Comparison of ENCODE assay signal across 26 cellular contexts in genomic region chr16:81574168-81574567, GRCh38.
"Had no signal": no experiment of that assay in that cellular context is flagged by ENCODE, and none has a peak within 500 bp of the region (broad histone marks: within the 10 kb centered on the region; RNA-seq: fewer than 3 reads in every experiment).

No MANE protein-coding gene starts in this region.

- H3K27me3 ChIP-seq: breast epithelium, heart right ventricle, ovary, right atrium auricular region, vagina had no signal

- H3K4me3 Mint-ChIP-seq: activated CD4-positive, alpha-beta T cell treated with anti-CD3 and anti-CD28 coated beads for 36 hours; activated naive CD4-positive, alpha-beta T cell treated with anti-CD3 and anti-CD28 coated beads for 36 hours; activated naive CD8-positive, alpha-beta T cell treated with anti-CD3 and anti-CD28 coated beads, Interleukin-2, amount 10 ng/mL, durations not matched to agents 7 days and 5 days; activated T-cell treated with anti-CD3 and anti-CD28 coated beads, Interleukin-2, amount 50 U/mL, for 72 hours; mesothelial cell of epicardium; natural killer cell; type B pancreatic cell; WTC11 had no signal

- DNase-seq: activated CD4-positive, alpha-beta T cell treated with anti-CD3 and anti-CD28 coated beads for 36 hours; activated CD4-positive, alpha-beta T cell treated with anti-CD3 and anti-CD28 coated beads, Interleukin-2, amount 50 U/mL, for 48 hours; activated CD8-positive, alpha-beta memory T cell treated with anti-CD3 and anti-CD28 coated beads, Interleukin-2, amount 50 U/mL, for 48 hours; activated effector memory CD4-positive, alpha-beta T cell treated with Interleukin-2 at 50 U/mL for 16 hours; activated naive CD4-positive, alpha-beta T cell treated with anti-CD3 and anti-CD28 coated beads for 36 hours; activated naive CD8-positive, alpha-beta T cell treated with anti-CD3 and anti-CD28 coated beads, Interleukin-2, amount 10 ng/mL, durations not matched to agents 7 days and 5 days; activated T-cell treated with anti-CD3 and anti-CD28 coated beads, Interleukin-2, amount 50 U/mL, for 72 hours; amniotic stem cell; cerebellar nuclear complex; foreskin fibroblast; heart right ventricle; islet precursor cell; natural killer cell; ovary; psoas muscle; stimulated activated CD4-positive, alpha-beta T cell treated with anti-CD3 and anti-CD28 coated beads, Interleukin-4, amount 100 ng/mL, for 24 hours; T-helper 9 cell had no signal

- H3K36me3 ChIP-seq: breast epithelium, ovary, right atrium auricular region, thoracic aorta, vagina had no signal

- H3K9me3 Mint-ChIP-seq: activated naive CD4-positive, alpha-beta T cell treated with anti-CD3 and anti-CD28 coated beads for 36 hours; activated naive CD8-positive, alpha-beta T cell treated with anti-CD3 and anti-CD28 coated beads, Interleukin-2, amount 10 ng/mL, durations not matched to agents 7 days and 5 days; activated T-cell treated with anti-CD3 and anti-CD28 coated beads, Interleukin-2, amount 50 U/mL, for 72 hours; mesothelial cell of epicardium; natural killer cell; type B pancreatic cell; WTC11 had no signal

- H3K27ac Mint-ChIP-seq: activated CD4-positive, alpha-beta T cell treated with anti-CD3 and anti-CD28 coated beads for 36 hours; activated naive CD4-positive, alpha-beta T cell treated with anti-CD3 and anti-CD28 coated beads for 36 hours; activated naive CD8-positive, alpha-beta T cell treated with anti-CD3 and anti-CD28 coated beads, Interleukin-2, amount 10 ng/mL, durations not matched to agents 7 days and 5 days; activated T-cell treated with anti-CD3 and anti-CD28 coated beads, Interleukin-2, amount 50 U/mL, for 72 hours; type B pancreatic cell; WTC11 had no signal

- H3K36me3 Mint-ChIP-seq: activated naive CD8-positive, alpha-beta T cell treated with anti-CD3 and anti-CD28 coated beads, Interleukin-2, amount 10 ng/mL, durations not matched to agents 7 days and 5 days; mesothelial cell of epicardium; natural killer cell; type B pancreatic cell; WTC11 had no signal

- H3K4me3 ChIP-seq: breast epithelium, heart right ventricle, lung, ovary, psoas muscle, right atrium auricular region, thoracic aorta, vagina had no signal

- ATAC-seq: activated CD4-positive, alpha-beta T cell treated with anti-CD3 and anti-CD28 coated beads for 36 hours; activated T-cell treated with anti-CD3 and anti-CD28 coated beads, Interleukin-2, amount 50 U/mL, for 72 hours; natural killer cell; psoas muscle; WTC11 had no signal

- H3K27me3 Mint-ChIP-seq: activated CD4-positive, alpha-beta T cell treated with anti-CD3 and anti-CD28 coated beads for 36 hours; activated naive CD8-positive, alpha-beta T cell treated with anti-CD3 and anti-CD28 coated beads, Interleukin-2, amount 10 ng/mL, durations not matched to agents 7 days and 5 days; type B pancreatic cell had no signal

- H3K9me3 ChIP-seq: breast epithelium, heart right ventricle, ovary, psoas muscle, right atrium auricular region, thoracic aorta, vagina had no signal

- H3K4me1 ChIP-seq: psoas muscle had no signal

- H3K27ac ChIP-seq: breast epithelium, epithelial cell of prostate, heart right ventricle, ovary, psoas muscle, right atrium auricular region, thoracic aorta, vagina had no signal
